In genomic region chr20:50274570-50275430, GRCh38 we compare ENCODE assay signal across 1 cellular context.
TF ChIP-seq lines count a peak whose summit lies in the region.

No MANE protein-coding gene starts in this region.

TF ChIP-seq in HepG2, 621 proteins besides CTCF, POLR2A, EP300 and RAD21 (continued from another document):
- peak; percentile 93 for TF ChIP-seq TIGD3 (CRISPR knock-in tag; IDR thresholded peaks at IDR 0.05; ENCODE audit: borderline replicate concordance)
- TF ChIP-seq NR1H2 (CRISPR knock-in tag; IDR thresholded peaks at IDR 0.05; ENCODE audit: borderline replicate concordance, low read depth), result no peak; the same call in 1 of the 2 replicates
- TF ChIP-seq ZBTB20 (CRISPR knock-in tag; IDR thresholded peaks at IDR 0.05; ENCODE audit: borderline replicate concordance, low read depth), result peak; percentile 96; the same call in 1 of the 2 replicates
- peak; percentile 97 for TF ChIP-seq HOXD1 (CRISPR knock-in tag; IDR thresholded peaks at IDR 0.05)
- no peak for TF ChIP-seq CCAR2 (optimal IDR thresholded peaks at IDR 0.05; ENCODE audit: low read depth, low read length)
- TF ChIP-seq ZNF354B (CRISPR knock-in tag; IDR thresholded peaks at IDR 0.05), result no peak
- peak; percentile 90 for TF ChIP-seq SAFB2 (CRISPR knock-in tag; IDR thresholded peaks at IDR 0.05; ENCODE audit: borderline replicate concordance, low read depth)
- no peak for TF ChIP-seq JUNB (CRISPR knock-in tag; IDR thresholded peaks at IDR 0.05; ENCODE audit: borderline replicate concordance)
- TF ChIP-seq IKZF1 (IDR thresholded peaks at IDR 0.05), result no peak
- TF ChIP-seq NR2F6 (IDR thresholded peaks at IDR 0.05), result peak; percentile 87
- peak; percentile 94 for TF ChIP-seq NR2F6 (CRISPR knock-in tag; IDR thresholded peaks at IDR 0.05)
- no peak for TF ChIP-seq FIP1L1 (IDR thresholded peaks at IDR 0.05; ENCODE audit: borderline replicate concordance, insufficient read depth, low read depth, low read length)
- TF ChIP-seq ZSCAN9 (CRISPR knock-in tag; IDR thresholded peaks at IDR 0.05; ENCODE audit: borderline replicate concordance), result peak; percentile 92; the same call in 1 of the 2 replicates
- peak; percentile 97 for TF ChIP-seq SP5 (CRISPR knock-in tag; IDR thresholded peaks at IDR 0.05; ENCODE audit: borderline replicate concordance, low read depth)
- no peak for TF ChIP-seq PAWR (CRISPR knock-in tag; IDR thresholded peaks at IDR 0.05; ENCODE audit: borderline replicate concordance)
- TF ChIP-seq HDAC2 (CRISPR knock-in tag; IDR thresholded peaks at IDR 0.05), result peak; percentile 98
- no peak for TF ChIP-seq ZNF766 (CRISPR knock-in tag; IDR thresholded peaks at IDR 0.05; ENCODE audit: borderline replicate concordance)
- peak; percentile 84; the same call in 1 of the 2 replicates for TF ChIP-seq CREM (IDR thresholded peaks at IDR 0.05)
- TF ChIP-seq CREM (CRISPR knock-in tag; IDR thresholded peaks at IDR 0.05), result peak; percentile 56; the same call in 1 of the 2 replicates
- peak; percentile 79 for TF ChIP-seq YEATS4 (CRISPR knock-in tag; IDR thresholded peaks at IDR 0.05; ENCODE audit: borderline replicate concordance)
- no peak; the same call in 1 of the 2 replicates for TF ChIP-seq ZNF557 (CRISPR knock-in tag; IDR thresholded peaks at IDR 0.05)
- TF ChIP-seq TBL1XR1 (IDR thresholded peaks at IDR 0.05; ENCODE audit: borderline replicate concordance, low read length, partially characterized antibody), result no peak
- TF ChIP-seq SNAPC2 (CRISPR knock-in tag; IDR thresholded peaks at IDR 0.05), result no peak
- no peak for TF ChIP-seq ZBTB21 (CRISPR knock-in tag; IDR thresholded peaks at IDR 0.05)
- no peak for TF ChIP-seq ZBTB1 (CRISPR knock-in tag; IDR thresholded peaks at IDR 0.05; ENCODE audit: borderline replicate concordance)
- TF ChIP-seq ZSCAN31 (CRISPR knock-in tag; IDR thresholded peaks at IDR 0.05; ENCODE audit: low read depth), result no peak
- peak; percentile 95 for TF ChIP-seq SPEN (CRISPR knock-in tag; IDR thresholded peaks at IDR 0.05; ENCODE audit: low read depth)
- peak; percentile 54; the same call in 1 of the 2 replicates for TF ChIP-seq NFKBIZ (CRISPR knock-in tag; IDR thresholded peaks at IDR 0.05)
- TF ChIP-seq ATF4 (CRISPR knock-in tag; IDR thresholded peaks at IDR 0.05), result no peak; a peak in 1 of 4 replicates
- no peak for TF ChIP-seq JDP2 (CRISPR knock-in tag; IDR thresholded peaks at IDR 0.05; ENCODE audit: borderline replicate concordance)
- peak; percentile 94 for TF ChIP-seq ZNF317 (CRISPR knock-in tag; IDR thresholded peaks at IDR 0.05)
- TF ChIP-seq ZNF432 (CRISPR knock-in tag; IDR thresholded peaks at IDR 0.05; ENCODE audit: borderline replicate concordance), result no peak
- no peak for TF ChIP-seq CERS6 (CRISPR knock-in tag; IDR thresholded peaks at IDR 0.05)
- TF ChIP-seq, protein P1, sequence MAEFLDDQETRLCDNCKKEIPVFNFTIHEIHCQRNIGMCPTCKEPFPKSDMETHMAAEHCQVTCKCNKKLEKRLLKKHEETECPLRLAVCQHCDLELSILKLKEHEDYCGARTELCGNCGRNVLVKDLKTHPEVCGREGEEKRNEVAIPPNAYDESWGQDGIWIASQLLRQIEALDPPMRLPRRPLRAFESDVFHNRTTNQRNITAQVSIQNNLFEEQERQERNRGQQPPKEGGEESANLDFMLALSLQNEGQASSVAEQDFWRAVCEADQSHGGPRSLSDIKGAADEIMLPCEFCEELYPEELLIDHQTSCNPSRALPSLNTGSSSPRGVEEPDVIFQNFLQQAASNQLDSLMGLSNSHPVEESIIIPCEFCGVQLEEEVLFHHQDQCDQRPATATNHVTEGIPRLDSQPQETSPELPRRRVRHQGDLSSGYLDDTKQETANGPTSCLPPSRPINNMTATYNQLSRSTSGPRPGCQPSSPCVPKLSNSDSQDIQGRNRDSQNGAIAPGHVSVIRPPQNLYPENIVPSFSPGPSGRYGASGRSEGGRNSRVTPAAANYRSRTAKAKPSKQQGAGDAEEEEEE (CRISPR knock-in tag; IDR thresholded peaks at IDR 0.05; ENCODE audit: borderline replicate concordance), result peak; percentile 99
- peak; percentile 77 for TF ChIP-seq TAF15 (IDR thresholded peaks at IDR 0.05; ENCODE audit: low read depth, low read length, poor library complexity, severe bottlenecking)
- TF ChIP-seq EZH2 (conservative IDR thresholded peaks at IDR 0.05; ENCODE audit: low read depth, low read length), result no peak
- TF ChIP-seq ISL2 (CRISPR knock-in tag; IDR thresholded peaks at IDR 0.05), result peak; percentile 89
- no peak for TF ChIP-seq ZFP41 (CRISPR knock-in tag; IDR thresholded peaks at IDR 0.05; ENCODE audit: borderline replicate concordance)
- 0 out of 2 replicates have a peak, but pooled peaks have one; percentile 44 for TF ChIP-seq GTF2F1 (IDR thresholded peaks at IDR 0.05; ENCODE audit: low read length)
- 0 out of 2 replicates have a peak, but pooled peaks have one; percentile 7 for TF ChIP-seq THAP8 (CRISPR knock-in tag; IDR thresholded peaks at IDR 0.05; ENCODE audit: borderline replicate concordance)
- TF ChIP-seq ZNF331 (CRISPR knock-in tag; IDR thresholded peaks at IDR 0.05), result peak; percentile 96
- TF ChIP-seq, protein P2, sequence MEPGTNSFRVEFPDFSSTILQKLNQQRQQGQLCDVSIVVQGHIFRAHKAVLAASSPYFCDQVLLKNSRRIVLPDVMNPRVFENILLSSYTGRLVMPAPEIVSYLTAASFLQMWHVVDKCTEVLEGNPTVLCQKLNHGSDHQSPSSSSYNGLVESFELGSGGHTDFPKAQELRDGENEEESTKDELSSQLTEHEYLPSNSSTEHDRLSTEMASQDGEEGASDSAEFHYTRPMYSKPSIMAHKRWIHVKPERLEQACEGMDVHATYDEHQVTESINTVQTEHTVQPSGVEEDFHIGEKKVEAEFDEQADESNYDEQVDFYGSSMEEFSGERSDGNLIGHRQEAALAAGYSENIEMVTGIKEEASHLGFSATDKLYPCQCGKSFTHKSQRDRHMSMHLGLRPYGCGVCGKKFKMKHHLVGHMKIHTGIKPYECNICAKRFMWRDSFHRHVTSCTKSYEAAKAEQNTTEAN (CRISPR knock-in tag; conservative IDR thresholded peaks at IDR 0.05), result peak; percentile 68; the same call in 1 of the 2 replicates
- TF ChIP-seq ZSCAN25 (CRISPR knock-in tag; IDR thresholded peaks at IDR 0.05), result peak; percentile 93
- TF ChIP-seq ZNF496 (CRISPR knock-in tag; IDR thresholded peaks at IDR 0.05; ENCODE audit: insufficient replicate concordance), result no peak
- peak; percentile 96 for TF ChIP-seq KDM5B (CRISPR knock-in tag; IDR thresholded peaks at IDR 0.05; ENCODE audit: borderline replicate concordance)
- TF ChIP-seq CBFB (CRISPR knock-in tag; IDR thresholded peaks at IDR 0.05), result peak; percentile 91
- TF ChIP-seq FOXO4 (CRISPR knock-in tag; conservative IDR thresholded peaks at IDR 0.05), result no peak
- TF ChIP-seq ZNF576 (CRISPR knock-in tag; IDR thresholded peaks at IDR 0.05), result peak; percentile 92; the same call in 1 of the 2 replicates
- TF ChIP-seq IRF2 (CRISPR knock-in tag; IDR thresholded peaks at IDR 0.05), result peak; percentile 87
- TF ChIP-seq ZNF879 (CRISPR knock-in tag; IDR thresholded peaks at IDR 0.05), result 0 out of 2 replicates have a peak, but pooled peaks have one; percentile 63
- no peak for TF ChIP-seq ZNF230 (CRISPR knock-in tag; IDR thresholded peaks at IDR 0.05)
- peak; percentile 90 for TF ChIP-seq KDM1A (CRISPR knock-in tag; IDR thresholded peaks at IDR 0.05)
- peak; percentile 85; the same call in 1 of the 2 replicates for TF ChIP-seq NR2C2 (CRISPR knock-in tag; IDR thresholded peaks at IDR 0.05; ENCODE audit: borderline replicate concordance)
- no peak for TF ChIP-seq CENPX (CRISPR knock-in tag; IDR thresholded peaks at IDR 0.05)
